ENCODE assay signal across 16 cellular contexts in genomic region chr15:79296583-79296982, GRCh38. TPM values are rescaled to one million over a fixed set of nuclear protein-coding genes. Genes with fewer than 3 reads are reported as not detected.
DNase-seq lines count a peak whose midpoint lies in the region; FAIRE-seq and TF ChIP-seq lines count a peak whose summit lies in the region.
"Had no signal": no experiment of that assay in that cellular context is flagged by ENCODE, and none has a peak within 500 bp of the region (broad histone marks: within the 10 kb centered on the region; RNA-seq: fewer than 3 reads in every experiment).

No MANE protein-coding gene starts in this region.

- H3K27ac ChIP-seq in C4-2B, result no peak overlapping the region
- H3K27ac ChIP-seq: Peyer's patch, suprapubic skin had no signal

- DNase-seq in GM12891 (ENCODE audit: insufficient read length, low spot score) (no peak), OCI-M1 (lab: John Stamatoyannopoulos, UW) (peak; percentile 54), epithelial cell of proximal tubule (ENCODE audit: low read depth) (no peak), frontal cortex (ENCODE audit: low spot score in 2 of 2) (no peak), DMS153 (lab: John Stamatoyannopoulos, UW) (no peak), mesenteric fat pad (ENCODE audit: low spot score) (no peak)
- DNase-seq in stimulated activated CD4-positive, alpha-beta T cell treated with anti-CD3 and anti-CD28 coated beads, Interleukin-4, amount 100 ng/mL, for 4 hours, result no peak
- DNase-seq: CD4-positive, alpha-beta memory T cell; foreskin melanocyte; NCI-H1694 treated with DMSO at 0.1 percent for 48 hours; Peyer's patch; retina had no signal

- peak; percentile 67 for TF ChIP-seq CTCF in C4-2B (conservative IDR thresholded peaks at IDR 0.05)
- peak; percentile 32 for TF ChIP-seq CTCF in epithelial cell of proximal tubule (conservative IDR thresholded peaks at IDR 0.05; ENCODE audit: low read depth, low read length)

- FAIRE-seq in GM12891 (lab: Jason Lieb, UNC) (peak; percentile 38), frontal cortex (lab: Jason Lieb, UNC) (no peak)
- FAIRE-seq: H54 had no signal

- no peak overlapping the region for H3K4me3 ChIP-seq in epithelial cell of proximal tubule (ENCODE audit: low read depth, low read length)
- H3K4me3 ChIP-seq: Peyer's patch, suprapubic skin had no signal

- no peak for TF ChIP-seq POLR2A in GM12891 (IDR thresholded peaks at IDR 0.05; ENCODE audit: low read depth, low read length)

TF ChIP-seq in GM12891, 5 proteins besides CTCF, POLR2A, EP300 and RAD21:
- TF ChIP-seq PAX5 (IDR thresholded peaks at IDR 0.05; ENCODE audit: insufficient read depth, low read length, severe bottlenecking) (no peak), POLR2AphosphoS5 (IDR thresholded peaks at IDR 0.05; ENCODE audit: low read depth, low read length) (no peak), POU2F2 (IDR thresholded peaks at IDR 0.05; ENCODE audit: low read depth, low read length) (no peak), SPI1 (IDR thresholded peaks at IDR 0.05; ENCODE audit: low read depth, low read length) (no peak), TAF1 (IDR thresholded peaks at IDR 0.05; ENCODE audit: low read depth, low read length) (no peak)
TF ChIP-seq in GM12891: peak in this region for 0.

RNA-seq across cellular contexts. Expression of gene ANKRD34C, which starts 14.1 kb away (rescaled TPM):
- not detected for polyA plus RNA-seq in GM12891 (2012; ENCODE audit: low read depth, missing spikeins)
- not detected in 2 replicates for total RNA-seq in epithelial cell of proximal tubule
- total RNA-seq in frontal cortex, result under 0.01 TPM
- total RNA-seq in mesenteric fat pad, result not detected
- total RNA-seq: CD4-positive, alpha-beta memory T cell; mucosa of gallbladder; Peyer's patch; suprapubic skin had no signal
- polyA plus RNA-seq: CD4-positive, alpha-beta memory T cell had no signal

RNA-seq across cellular contexts. Expression of gene TMED3, which starts 14.3 kb away (rescaled TPM):
- polyA plus RNA-seq in GM12891 (2012; ENCODE audit: low read depth, missing spikeins), result 51.1 TPM
- 79.9 and 109 TPM in 2 replicates for total RNA-seq in epithelial cell of proximal tubule
- 28.5 TPM for total RNA-seq in frontal cortex
- 27.8 TPM for total RNA-seq in mesenteric fat pad
